In genomic region chr6:107536183-107536582, GRCh38 we compare ENCODE assay signal across 33 cellular contexts. TPM values are rescaled to one million over a fixed set of nuclear protein-coding genes. Genes with fewer than 3 reads are reported as not detected.
DNase-seq lines count a peak whose midpoint lies in the region; ATAC-seq and TF ChIP-seq lines count a peak whose summit lies in the region.
"Had no signal": no experiment of that assay in that cellular context is flagged by ENCODE, and none has a peak within 500 bp of the region (broad histone marks: within the 10 kb centered on the region; RNA-seq: fewer than 3 reads in every experiment).

No MANE protein-coding gene starts in this region.

- intact Hi-C loops in left ventricle myocardium inferior (cut with micrococcal nuclease) (no loop called here), tibial artery (cut with DNase I; ENCODE audit: low total_unique reads) (no loop called here)

- H3F3A ChIP-seq in MM.1S (ENCODE audit: insufficient read depth, low read length), result peaks cover 9% of the 10 kb centered on the region
- H3F3A ChIP-seq in SU-DHL-6 (ENCODE audit: insufficient read depth), result peaks cover 18% of the 10 kb centered on the region

- H4K20me1 ChIP-seq in MM.1S (ENCODE audit: insufficient read depth, low read length), result no peaks in the 10 kb centered on the region
- H4K20me1 ChIP-seq in SU-DHL-6 (ENCODE audit: low read depth, low read length), result no peaks in the 10 kb centered on the region

- H2AFZ ChIP-seq in MM.1S (ENCODE audit: low read length), result no peak overlapping the region
- H2AFZ ChIP-seq in SU-DHL-6 (ENCODE audit: low read depth, low read length, severe bottlenecking), result no peak overlapping the region

- ATAC-seq in HG03457 (IDR thresholded peaks at IDR 0.05; ENCODE audit: unreplicated experiment) (no peak), GM21723 (IDR thresholded peaks at IDR 0.05; ENCODE audit: unreplicated experiment) (no peak)
- ATAC-seq: HCT116, left ventricle myocardium superior, right lobe of liver had no signal

- peak overlapping the region; percentile 92 for H3K27ac ChIP-seq in cardiac muscle cell
- H3K27ac ChIP-seq in left ventricle myocardium inferior (replicated peaks), result no peak overlapping the region
- H3K27ac ChIP-seq in MM.1S (ENCODE audit: low read length), result no peak overlapping the region
- H3K27ac ChIP-seq in SU-DHL-6 (ENCODE audit: low read depth, low read length), result peak overlapping the region; percentile 94
- H3K27ac ChIP-seq in tibial artery, result peak overlapping the region; percentile 9 to 57
- H3K27ac ChIP-seq: adrenal gland, esophagus muscularis mucosa, prostate gland, right lobe of liver, RWPE1, tibial nerve had no signal

- H3K4me3 ChIP-seq in cardiac muscle cell (no peak overlapping the region), left ventricle myocardium inferior (no peak overlapping the region), MM.1S (ENCODE audit: low read length) (no peak overlapping the region), SU-DHL-6 (ENCODE audit: insufficient read depth, low read length, poor library complexity, severe bottlenecking) (peak overlapping the region; percentile 21), tibial artery (no peak overlapping the region)
- H3K4me3 ChIP-seq: adrenal gland, esophagus muscularis mucosa, prostate gland, right lobe of liver, tibial nerve had no signal

- H3K9ac ChIP-seq in MM.1S (ENCODE audit: low read length), result no peak overlapping the region
- H3K9ac ChIP-seq in SU-DHL-6 (ENCODE audit: low read length), result peak overlapping the region; percentile 25; the same call in 1 of the 2 replicates

- H3K79me2 ChIP-seq in MM.1S (ENCODE audit: low read length), result no peaks in the 10 kb centered on the region
- H3K79me2 ChIP-seq in SU-DHL-6 (ENCODE audit: insufficient read depth, low read length), result peaks cover 19% of the 10 kb centered on the region; the same call in 1 of the 2 replicates

- H3K9me3 ChIP-seq in cardiac muscle cell (ENCODE audit: low read depth), result no peaks in the 10 kb centered on the region
- no peaks in the 10 kb centered on the region for H3K9me3 ChIP-seq in left ventricle myocardium inferior (replicated peaks)
- no peaks in the 10 kb centered on the region for H3K9me3 ChIP-seq in MM.1S (replicated peaks; ENCODE audit: insufficient read depth, low read length)
- H3K9me3 ChIP-seq in SU-DHL-6 (ENCODE audit: insufficient read depth, low read length), result no peaks in the 10 kb centered on the region
- no peaks in the 10 kb centered on the region for H3K9me3 ChIP-seq in tibial artery
- H3K9me3 ChIP-seq: adrenal gland, esophagus muscularis mucosa, prostate gland, right lobe of liver, tibial nerve had no signal

- no peak for TF ChIP-seq CTCF in cardiac muscle cell (IDR thresholded peaks at IDR 0.05; ENCODE audit: low read depth, low read length)
- no peak for TF ChIP-seq CTCF in left ventricle myocardium inferior (IDR thresholded peaks at IDR 0.05; ENCODE audit: borderline replicate concordance)
- TF ChIP-seq CTCF in MM.1S (IDR thresholded peaks at IDR 0.05; ENCODE audit: low read length), result no peak
- TF ChIP-seq CTCF in SU-DHL-6 (IDR thresholded peaks at IDR 0.05; ENCODE audit: insufficient read depth, low read length, poor library complexity, severe bottlenecking), result no peak
- TF ChIP-seq CTCF in tibial artery (IDR thresholded peaks at IDR 0.05), result no peak

- H3K36me3 ChIP-seq in cardiac muscle cell (no peaks in the 10 kb centered on the region), left ventricle myocardium inferior (peaks cover 6% of the 10 kb centered on the region), MM.1S (replicated peaks; ENCODE audit: insufficient read depth, low read length) (no peaks in the 10 kb centered on the region), SU-DHL-6 (ENCODE audit: low read length) (peaks cover 8% of the 10 kb centered on the region; the same call in 1 of the 2 replicates), tibial artery (no peaks in the 10 kb centered on the region)
- H3K36me3 ChIP-seq: adrenal gland, esophagus muscularis mucosa, prostate gland, right lobe of liver, tibial nerve had no signal

- H3K9me2 ChIP-seq in MM.1S (replicated peaks; ENCODE audit: insufficient read depth, low read length) (no peaks in the 10 kb centered on the region), SU-DHL-6 (replicated peaks; ENCODE audit: insufficient read depth, low read length) (no peaks in the 10 kb centered on the region)

- H3K4me1 ChIP-seq in cardiac muscle cell (ENCODE audit: low read depth) (peaks cover 67% of the 10 kb centered on the region), left ventricle myocardium inferior (peaks cover 63% of the 10 kb centered on the region), MM.1S (ENCODE audit: low read length) (peaks cover 23% of the 10 kb centered on the region), tibial artery (peaks cover 0 to 75% (median 9%) of the 10 kb centered on the region in 4 donors)
- H3K4me1 ChIP-seq: adrenal gland, prostate gland had no signal

- DNase-seq in cardiac muscle cell (ENCODE audit: low read depth in 1 of 2, low spot score in 1 of 2), result peak in 1 of 2 donors; percentile 83
- DNase-seq in left ventricle myocardium inferior, result no peak
- peak; percentile 76 for DNase-seq in MM.1S
- DNase-seq in tibial artery, result no peak
- no peak for DNase-seq in epidermal melanocyte (ENCODE audit: insufficient read length, low spot score)
- DNase-seq: activated CD4-positive, alpha-beta T cell treated with anti-CD3 and anti-CD28 coated beads, Interleukin-2, amount 50 U/mL, for 48 hours; activated CD4-positive, CD25-positive, alpha-beta regulatory T cell; activated naive CD4-positive, alpha-beta T cell treated with anti-CD3 and anti-CD28 coated beads for 36 hours; adrenal gland; Calu3; DMS79 treated with DMSO at 0.1 percent for 48 hours; endodermal cell; foreskin fibroblast; head of caudate nucleus; left ventricle myocardium superior; mesendoderm; NCI-H1092; NCI-H1930; NCI-H774; nucleus accumbens; right lobe of liver; stimulated activated CD4-positive, alpha-beta T cell treated with anti-CD3 and anti-CD28 coated beads, Interleukin-12 subunit alpha, Interleukin-12 subunit beta, amount 100 ng/mL, for 4 hours; stimulated activated CD4-positive, alpha-beta T cell treated with anti-CD3 and anti-CD28 coated beads, Interleukin-2, amount 100 ng/mL, for 48 hours had no signal

- H3K4me2 ChIP-seq in MM.1S (ENCODE audit: low read depth, low read length) (peak overlapping the region; percentile 19; the same call in 1 of the 2 replicates), SU-DHL-6 (ENCODE audit: low read depth, low read length, poor library complexity, severe bottlenecking) (peak overlapping the region; percentile 63)

- H3K27me3 ChIP-seq in cardiac muscle cell (no peaks in the 10 kb centered on the region), left ventricle myocardium inferior (ENCODE audit: low read depth) (no peaks in the 10 kb centered on the region), MM.1S (replicated peaks; ENCODE audit: insufficient read depth, low read length) (no peaks in the 10 kb centered on the region), SU-DHL-6 (ENCODE audit: low read length) (no peaks in the 10 kb centered on the region), tibial artery (no peaks in the 10 kb centered on the region)
- H3K27me3 ChIP-seq: adrenal gland, esophagus muscularis mucosa, right lobe of liver, tibial nerve had no signal

RNA-seq across cellular contexts. Expression of gene SOBP, which starts 46.3 kb away (rescaled TPM):
- total RNA-seq in cardiac muscle cell, result 24.0 and 30.8 TPM in 2 replicates
- 27.5 and 34.9 TPM in 2 replicates for polyA plus RNA-seq in cardiac muscle cell
- total RNA-seq in left ventricle myocardium inferior, result 22.9 TPM
- polyA plus RNA-seq: CD14-positive monocyte, keratinocyte had no signal

Comparison
In these comparisons a context has a peak if more than half of its experiments do, and no peak if none do; other contexts are left out.
1. H3K27ac ChIP-seq: peak in cardiac muscle cell (single experiment), SU-DHL-6 (single experiment) and tibial artery (2 of 2); none in left ventricle myocardium inferior (single experiment) and MM.1S (single experiment).